28 cellular contexts compared by ENCODE assay signal in genomic region chr10:47113907-47114500, GRCh38.
"Had no signal": no experiment of that assay in that cellular context is flagged by ENCODE, and none has a peak within 500 bp of the region (broad histone marks: within the 10 kb centered on the region; RNA-seq: fewer than 3 reads in every experiment).

No MANE protein-coding gene starts in this region.

- H3K27me3 ChIP-seq: neural progenitor cell, right atrium auricular region, suprapubic skin had no signal

- H3K27ac ChIP-seq: dorsolateral prefrontal cortex, esophagus squamous epithelium, heart right ventricle, neural progenitor cell, prostate gland, right atrium auricular region, suprapubic skin had no signal

- H3K4me3 ChIP-seq: dorsolateral prefrontal cortex, esophagus squamous epithelium, heart right ventricle, neural progenitor cell, prostate gland, right atrium auricular region, smooth muscle cell, suprapubic skin had no signal

- H3K4me3 Mint-ChIP-seq: immature natural killer cell; naive thymus-derived CD4-positive, alpha-beta T cell; nephron; neural progenitor cell; stimulated activated naive CD8-positive, alpha-beta T cell treated with anti-CD3 and anti-CD28 coated beads, Interleukin-15, amount 100 ng/mL, for 72 hours had no signal

- H3K4me2 ChIP-seq: neural progenitor cell, smooth muscle cell had no signal

- H3K9me3 ChIP-seq: esophagus squamous epithelium, heart right ventricle, prostate gland, right atrium auricular region, suprapubic skin had no signal

- H3K9me3 Mint-ChIP-seq: nephron; neural progenitor cell; stimulated activated naive CD8-positive, alpha-beta T cell treated with anti-CD3 and anti-CD28 coated beads, Interleukin-15, amount 100 ng/mL, for 72 hours had no signal

- H3K27me3 Mint-ChIP-seq: stimulated activated naive CD8-positive, alpha-beta T cell treated with anti-CD3 and anti-CD28 coated beads, Interleukin-15, amount 100 ng/mL, for 72 hours had no signal

- H2AFZ ChIP-seq: neural progenitor cell had no signal

- FAIRE-seq: endothelial cell of umbilical vein, keratinocyte had no signal

- H3K4me1 ChIP-seq: esophagus squamous epithelium, heart right ventricle, neural progenitor cell, prostate gland, right atrium auricular region, suprapubic skin had no signal

- ATAC-seq: heart right ventricle; left lobe of liver; naive thymus-derived CD4-positive, alpha-beta T cell; sciatic nerve; stimulated activated naive CD8-positive, alpha-beta T cell treated with anti-CD3 and anti-CD28 coated beads, Interleukin-15, amount 100 ng/mL, for 72 hours had no signal

- H3K9ac ChIP-seq: neural progenitor cell had no signal

- H3K36me3 Mint-ChIP-seq: immature natural killer cell; naive thymus-derived CD4-positive, alpha-beta T cell; neural progenitor cell had no signal

- DNase-seq: dorsolateral prefrontal cortex; effector CD8-positive, alpha-beta T cell; esophagus squamous epithelium; foreskin melanocyte; glutamatergic neuron; heart right ventricle; hippocampal formation; immature natural killer cell; mesendoderm; midbrain; naive thymus-derived CD4-positive, alpha-beta T cell; stimulated activated CD4-positive, alpha-beta T cell treated with anti-CD3 and anti-CD28 coated beads, Interleukin-12 subunit alpha, Interleukin-12 subunit beta, amount 100 ng/mL, for 4 hours; stimulated activated CD4-positive, alpha-beta T cell treated with anti-CD3 and anti-CD28 coated beads, Interleukin-1b, Interleukin-23, amount 100 ng/mL, for 48 hours; stimulated activated CD4-positive, alpha-beta T cell treated with anti-CD3 and anti-CD28 coated beads, Interleukin-4, amount 100 ng/mL, for 1 hour; stimulated activated CD8-positive, alpha-beta memory T cell treated with anti-CD3 and anti-CD28 coated beads, Interleukin-4, amount 100 ng/mL, for 48 hours; stimulated activated naive CD4-positive, alpha-beta T cell; stimulated activated naive CD8-positive, alpha-beta T cell treated with anti-CD3 and anti-CD28 coated beads, Interleukin-15, amount 100 ng/mL, for 72 hours; trophoblast cell had no signal

- H3K36me3 ChIP-seq: esophagus squamous epithelium, heart right ventricle, neural progenitor cell, prostate gland, right atrium auricular region, suprapubic skin had no signal

- H3K27ac Mint-ChIP-seq: immature natural killer cell; naive thymus-derived CD4-positive, alpha-beta T cell; nephron; neural progenitor cell; stimulated activated naive CD8-positive, alpha-beta T cell treated with anti-CD3 and anti-CD28 coated beads, Interleukin-15, amount 100 ng/mL, for 72 hours had no signal
